In the genomic region with DNA sequence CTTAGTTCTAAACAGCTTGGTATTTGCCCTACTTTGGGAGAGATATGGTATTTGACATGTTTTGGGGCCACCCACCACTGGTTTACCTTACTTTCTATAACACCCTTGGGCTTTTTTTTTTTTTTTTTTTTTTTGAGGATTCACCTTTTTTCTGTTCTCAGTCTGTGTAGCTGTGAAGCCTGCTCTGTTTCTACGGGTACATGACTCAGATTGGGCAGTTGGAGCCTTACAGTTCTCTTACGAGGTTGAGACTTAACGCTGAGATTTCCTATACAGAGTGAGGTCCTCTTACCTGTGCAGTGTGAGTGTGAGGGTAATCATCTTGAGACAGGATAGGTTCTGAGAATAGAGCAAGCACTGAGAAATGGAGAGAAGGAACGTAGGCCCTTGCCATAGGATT, we compare ENCODE assay signal across 15 cellular contexts.
DNase-seq lines count a peak whose midpoint lies in the region; ATAC-seq and TF ChIP-seq lines count a peak whose summit lies in the region.
"Had no signal": no experiment of that assay in that cellular context is flagged by ENCODE, and none has a peak within 500 bp of the region (broad histone marks: within the 10 kb centered on the region; RNA-seq: fewer than 3 reads in every experiment).

No MANE protein-coding gene starts in this region.

- H3K36me3 Mint-ChIP-seq in activated CD4-positive, alpha-beta T cell treated with anti-CD3 and anti-CD28 coated beads for 36 hours (ENCODE audit: low read depth), result peaks cover 29% of the 10 kb centered on the region
- H3K36me3 Mint-ChIP-seq in activated CD4-positive, alpha-beta T cell treated with anti-CD3 and anti-CD28 coated beads, Interleukin-2, amount 10 ng/mL, durations not matched to agents 7 days and 5 days (ENCODE audit: low read depth), result peaks cover 32% of the 10 kb centered on the region
- peaks cover 22% of the 10 kb centered on the region for H3K36me3 Mint-ChIP-seq in WTC11
- H3K36me3 Mint-ChIP-seq in mesothelial cell of epicardium, result peaks cover 36% of the 10 kb centered on the region

- intact Hi-C loops in activated CD4-positive, alpha-beta T cell treated with anti-CD3 and anti-CD28 coated beads for 36 hours (cut with DNase I, micrococcal nuclease), result no loop called here

- H3K14ac ChIP-seq in trophoblast cell (ENCODE audit: low read length), result no peak overlapping the region

- H3K9me3 Mint-ChIP-seq in activated CD4-positive, alpha-beta T cell treated with anti-CD3 and anti-CD28 coated beads for 36 hours (ENCODE audit: low read depth), result no peaks in the 10 kb centered on the region
- H3K9me3 Mint-ChIP-seq in activated CD4-positive, alpha-beta T cell treated with anti-CD3 and anti-CD28 coated beads, Interleukin-2, amount 10 ng/mL, durations not matched to agents 7 days and 5 days, result no peaks in the 10 kb centered on the region
- H3K9me3 Mint-ChIP-seq in WTC11 (no peaks in the 10 kb centered on the region), mesothelial cell of epicardium (no peaks in the 10 kb centered on the region)
- H3K9me3 Mint-ChIP-seq: IgD-negative memory B cell had no signal

- CTCF ChIA-PET in activated CD4-positive, alpha-beta T cell treated with anti-CD3 and anti-CD28 coated beads for 36 hours (lab: Charles Lee), result interaction anchor here (0.6 to 1.4 kb wide), 5 partner anchors 25 to 361 kb away, joined by 3 to 6 read pairs (median 4); no protein-coding TSS in a partner anchor
- CTCF ChIA-PET in activated CD4-positive, alpha-beta T cell treated with anti-CD3 and anti-CD28 coated beads, Interleukin-2, amount 10 ng/mL, durations not matched to agents 7 days and 5 days (lab: Charles Lee), result interaction anchor here (0.8 to 1.0 kb wide), 2 partner anchors 21 to 31 kb away, joined by 3 read pairs; no protein-coding TSS in a partner anchor
- CTCF ChIA-PET in WTC11 (lab: Charles Lee), result interaction anchor here (0.7 kb wide), 2 partner anchors 22 to 97 kb away, joined by 3 read pairs; no protein-coding TSS in a partner anchor

- H4K12ac ChIP-seq in trophoblast cell (ENCODE audit: low read depth, low read length), result no peak overlapping the region

- H3K27me3 Mint-ChIP-seq in activated CD4-positive, alpha-beta T cell treated with anti-CD3 and anti-CD28 coated beads for 36 hours, result no peaks in the 10 kb centered on the region
- no peaks in the 10 kb centered on the region for H3K27me3 Mint-ChIP-seq in activated CD4-positive, alpha-beta T cell treated with anti-CD3 and anti-CD28 coated beads, Interleukin-2, amount 10 ng/mL, durations not matched to agents 7 days and 5 days
- H3K27me3 Mint-ChIP-seq in WTC11 (ENCODE audit: low read depth) (no peaks in the 10 kb centered on the region), mesothelial cell of epicardium (ENCODE audit: low read depth) (no peaks in the 10 kb centered on the region)
- H3K27me3 Mint-ChIP-seq: CD4-positive, CD25-positive, alpha-beta regulatory T cell; IgD-negative memory B cell had no signal

- H2AK5ac ChIP-seq in trophoblast cell (ENCODE audit: low read length), result no peak overlapping the region

- H3K23ac ChIP-seq in trophoblast cell (ENCODE audit: low read length), result no peak overlapping the region

- ATAC-seq in activated CD4-positive, alpha-beta T cell treated with anti-CD3 and anti-CD28 coated beads for 36 hours, result peak; percentile 64
- ATAC-seq in GM19035 (IDR thresholded peaks at IDR 0.05; ENCODE audit: unreplicated experiment) (peak; percentile 56), WTC11 (no peak), GM21390 (IDR thresholded peaks at IDR 0.05; ENCODE audit: unreplicated experiment) (no peak)
- ATAC-seq: GM12878, HCT116 had no signal

- H3K27ac Mint-ChIP-seq in activated CD4-positive, alpha-beta T cell treated with anti-CD3 and anti-CD28 coated beads for 36 hours, result no peak overlapping the region
- H3K27ac Mint-ChIP-seq in activated CD4-positive, alpha-beta T cell treated with anti-CD3 and anti-CD28 coated beads, Interleukin-2, amount 10 ng/mL, durations not matched to agents 7 days and 5 days, result no peak overlapping the region
- H3K27ac Mint-ChIP-seq in WTC11 (peak overlapping the region; percentile 64; the same call in 1 of the 2 replicates), mesothelial cell of epicardium (no peak overlapping the region)
- H3K27ac Mint-ChIP-seq: IgD-negative memory B cell had no signal

- peaks cover 25% of the 10 kb centered on the region for H3K4me1 Mint-ChIP-seq in activated CD4-positive, alpha-beta T cell treated with anti-CD3 and anti-CD28 coated beads for 36 hours
- H3K4me1 Mint-ChIP-seq in activated CD4-positive, alpha-beta T cell treated with anti-CD3 and anti-CD28 coated beads, Interleukin-2, amount 10 ng/mL, durations not matched to agents 7 days and 5 days, result peaks cover 6% of the 10 kb centered on the region
- peaks cover 4% of the 10 kb centered on the region for H3K4me1 Mint-ChIP-seq in WTC11
- H3K4me1 Mint-ChIP-seq in mesothelial cell of epicardium, result no peaks in the 10 kb centered on the region

- H3K9me3 ChIP-seq in trophoblast cell (ENCODE audit: insufficient read depth, low read depth, low read length), result no peaks in the 10 kb centered on the region

- H3K4me3 ChIP-seq in trophoblast cell (ENCODE audit: low read depth, low read length), result no peak overlapping the region
- H3K4me3 ChIP-seq: BLaER1 treated with 17β-estradiol and CSF1 and Interleukin-3, amounts not matched to agents 10 nM and 100 nM; GM12878 had no signal

- no peaks in the 10 kb centered on the region for H3K79me1 ChIP-seq in trophoblast cell (ENCODE audit: low read length)

- POLR2A ChIA-PET in activated CD4-positive, alpha-beta T cell treated with anti-CD3 and anti-CD28 coated beads for 36 hours (lab: Charles Lee), result no interaction called here
- POLR2A ChIA-PET in activated CD4-positive, alpha-beta T cell treated with anti-CD3 and anti-CD28 coated beads, Interleukin-2, amount 10 ng/mL, durations not matched to agents 7 days and 5 days (lab: Charles Lee), result no interaction called here
- POLR2A ChIA-PET in WTC11 (lab: Charles Lee), result interaction anchor here (0.6 kb wide), 2 partner anchors 12 to 321 kb away, joined by 3 read pairs; no protein-coding TSS in a partner anchor

- H2BK12ac ChIP-seq in trophoblast cell (ENCODE audit: low read length), result no peak overlapping the region

- H2BK5ac ChIP-seq in trophoblast cell (ENCODE audit: low read depth, low read length, poor library complexity), result no peak overlapping the region

- no peak overlapping the region for H2BK120ac ChIP-seq in trophoblast cell (ENCODE audit: insufficient read depth, low read length, poor library complexity)

- H3K36me3 ChIP-seq in trophoblast cell (ENCODE audit: control insufficient read depth in 1 of 2, insufficient read depth in 2 of 2, low read length in 2 of 2), result peaks cover 4 to 5% of the 10 kb centered on the region in 2 experiments

- no peaks in the 10 kb centered on the region for H3K4me1 ChIP-seq in trophoblast cell (ENCODE audit: control insufficient read depth in 1 of 2, insufficient read depth in 2 of 2, low read length in 2 of 2)
- H3K4me1 ChIP-seq: BLaER1 treated with 17β-estradiol and CSF1 and Interleukin-3, amounts not matched to agents 10 nM and 100 nM had no signal

- H3K27me3 ChIP-seq in trophoblast cell (ENCODE audit: insufficient read depth, low read length), result no peaks in the 10 kb centered on the region
- H3K27me3 ChIP-seq: BLaER1 treated with 17β-estradiol and CSF1 and Interleukin-3, amounts not matched to agents 10 nM and 100 nM had no signal

- no peak overlapping the region for H3K27ac ChIP-seq in trophoblast cell (ENCODE audit: low read depth, low read length)
- H3K27ac ChIP-seq: 22Rv1; BLaER1 treated with 17β-estradiol and CSF1 and Interleukin-3, amounts not matched to agents 10 nM and 100 nM had no signal

- no peak overlapping the region for H3K4ac ChIP-seq in trophoblast cell (ENCODE audit: low read depth, low read length)

- no peak overlapping the region for H3K4me2 ChIP-seq in trophoblast cell (ENCODE audit: low read length)
- H3K4me2 ChIP-seq: BLaER1 treated with 17β-estradiol and CSF1 and Interleukin-3, amounts not matched to agents 10 nM and 100 nM had no signal

- H3K9ac ChIP-seq in trophoblast cell (ENCODE audit: low read length), result no peak overlapping the region
- H3K9ac ChIP-seq: BLaER1 treated with 17β-estradiol and CSF1 and Interleukin-3, amounts not matched to agents 10 nM and 100 nM had no signal

- no peaks in the 10 kb centered on the region for H3K79me2 ChIP-seq in trophoblast cell (ENCODE audit: control insufficient read depth, insufficient read depth, low read length, poor library complexity)

- no peak for TF ChIP-seq CTCF in WTC11 (IDR thresholded peaks at IDR 0.05)
- no peak for TF ChIP-seq CTCF in mesothelial cell of epicardium (IDR thresholded peaks at IDR 0.05; ENCODE audit: unreplicated experiment)

- no peak overlapping the region for H3K4me3 Mint-ChIP-seq in activated CD4-positive, alpha-beta T cell treated with anti-CD3 and anti-CD28 coated beads for 36 hours
- H3K4me3 Mint-ChIP-seq in activated CD4-positive, alpha-beta T cell treated with anti-CD3 and anti-CD28 coated beads, Interleukin-2, amount 10 ng/mL, durations not matched to agents 7 days and 5 days, result no peak overlapping the region
- H3K4me3 Mint-ChIP-seq in WTC11 (no peak overlapping the region), mesothelial cell of epicardium (no peak overlapping the region)
- H3K4me3 Mint-ChIP-seq: CD4-positive, CD25-positive, alpha-beta regulatory T cell had no signal

- no peak overlapping the region for H4K8ac ChIP-seq in trophoblast cell (ENCODE audit: low read depth, low read length)

- no peak for DNase-seq in activated CD4-positive, alpha-beta T cell treated with anti-CD3 and anti-CD28 coated beads for 36 hours
- DNase-seq in activated CD4-positive, alpha-beta T cell treated with anti-CD3 and anti-CD28 coated beads, Interleukin-2, amount 10 ng/mL, durations not matched to agents 7 days and 5 days, result no peak
- DNase-seq in WTC11 (ENCODE audit: low spot score) (no peak), trophoblast cell (peak; percentile 9 to 14), mesothelial cell of epicardium (ENCODE audit: low spot score in 2 of 2, unreplicated experiment in 2 of 2) (no peak), HT-29 (ENCODE audit: low spot score) (no peak)
- DNase-seq: CD4-positive, CD25-positive, alpha-beta regulatory T cell; DMS79 had no signal

- no CpG with 5 or more reads among the region's 4 CpGs for WGBS in trophoblast cell (ENCODE audit: extremely low coverage, insufficient coverage, insufficient read length)

- no peak overlapping the region for H4K91ac ChIP-seq in trophoblast cell (ENCODE audit: low read depth, low read length)

- no peak overlapping the region for H2AFZ ChIP-seq in trophoblast cell (ENCODE audit: insufficient read depth, low read length, poor library complexity)

- H3K18ac ChIP-seq in trophoblast cell (ENCODE audit: low read length), result no peak overlapping the region

TF ChIP-seq in WTC11, 78 proteins besides CTCF, POLR2A, EP300 and RAD21 (continues in another document):
- TF ChIP-seq NFE2L1 (CRISPR knock-in tag; IDR thresholded peaks at IDR 0.05), result no peak
- TF ChIP-seq TP53 (CRISPR knock-in tag; IDR thresholded peaks at IDR 0.05), result no peak
- TF ChIP-seq RELA (CRISPR knock-in tag; IDR thresholded peaks at IDR 0.05; ENCODE audit: borderline replicate concordance), result no peak

Comparison
In these comparisons a context has a peak if more than half of its experiments do, and no peak if none do; other contexts are left out.
1. ATAC-seq: peak in activated CD4-positive, alpha-beta T cell treated with anti-CD3 and anti-CD28 coated beads for 36 hours (single experiment) and GM19035 (single experiment); none in WTC11 (single experiment) and GM21390 (single experiment).
2. DNase-seq: peak in trophoblast cell (2 of 2); none in activated CD4-positive, alpha-beta T cell treated with anti-CD3 and anti-CD28 coated beads for 36 hours (single experiment), activated CD4-positive, alpha-beta T cell treated with anti-CD3 and anti-CD28 coated beads, Interleukin-2, amount 10 ng/mL, durations not matched to agents 7 days and 5 days (single experiment), WTC11 (single experiment), mesothelial cell of epicardium (0 of 2) and HT-29 (single experiment).